ENCODE assay signal across 16 cellular contexts in the genomic region with DNA sequence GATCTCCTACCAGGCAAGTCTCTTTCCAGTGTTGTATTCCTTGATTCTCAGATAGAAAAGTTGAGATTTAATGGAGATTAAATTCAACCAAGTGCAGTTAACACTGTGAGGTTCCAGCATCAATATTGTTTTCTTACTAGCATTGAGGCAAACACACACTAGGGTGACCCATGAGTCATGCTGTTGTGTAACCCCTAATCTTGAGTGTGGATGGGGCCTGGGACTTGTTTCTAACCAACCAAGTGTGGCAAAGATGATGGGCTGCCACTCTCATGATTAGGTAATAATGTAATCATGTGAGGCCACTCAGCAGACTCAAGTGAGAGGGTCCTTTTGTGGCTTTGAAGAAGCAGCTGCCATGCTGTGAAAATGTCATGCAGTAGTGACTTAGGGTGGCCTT.
DNase-seq lines count a peak whose midpoint lies in the region; ATAC-seq and TF ChIP-seq lines count a peak whose summit lies in the region.
"Had no signal": no experiment of that assay in that cellular context is flagged by ENCODE, and none has a peak within 500 bp of the region (broad histone marks: within the 10 kb centered on the region; RNA-seq: fewer than 3 reads in every experiment).

No MANE protein-coding gene starts in this region.

- no peak for TF ChIP-seq CTCF in NB4 (IDR thresholded peaks at IDR 0.05; ENCODE audit: low read depth, low read length)
- TF ChIP-seq CTCF in lung (IDR thresholded peaks at IDR 0.05; ENCODE audit: control extremely low read depth, extremely low read depth) = no peak

- ATAC-seq in lung (ENCODE audit: insufficient read depth, low FRiP score) = no peak
- ATAC-seq: GM23338 had no signal

- H3K36me3 ChIP-seq in lung (ENCODE audit: control insufficient read depth in 2 of 2, insufficient read depth in 2 of 2, low read length in 2 of 2) = no peaks in the 10 kb centered on the region
- H3K36me3 ChIP-seq: BE2C had no signal

- DNase-seq in DMS79 (lab: John Stamatoyannopoulos, UW) (peak; percentile 19), NB4 (ENCODE audit: low read depth) (peak; percentile 58), ecto neural progenitor cell (ENCODE audit: low spot score) (peak; percentile 18), lung (ENCODE audit: low spot score) (peak; percentile 53), NOMO-1 treated with DMSO at 0.1 percent for 48 hours (lab: John Stamatoyannopoulos, UW; ENCODE audit: unreplicated experiment) (no peak), AG08396 (ENCODE audit: low spot score) (no peak), T1000 (lab: John Stamatoyannopoulos, UW) (no peak)
- DNase-seq: BE2C; C1 segment of cervical spinal cord; CD4-positive, CD25-positive, alpha-beta regulatory T cell; CD8-positive, alpha-beta memory T cell; COR-L47; GF-D8; HCEC 1CT; IMR-90 had no signal

- H3K9me3 ChIP-seq in lung (ENCODE audit: control insufficient read depth in 2 of 2, insufficient read depth in 1 of 2, low read length in 1 of 2) = peaks cover 0 to 4% of the 10 kb centered on the region in 2 donors
- H3K9me3 ChIP-seq: BE2C had no signal

- H3K4me1 ChIP-seq in lung (ENCODE audit: control insufficient read depth in 2 of 2, insufficient read depth in 2 of 2, low read length in 2 of 2) = no peaks in the 10 kb centered on the region
- H3K4me1 ChIP-seq: BE2C had no signal

- H3K27ac ChIP-seq in lung (ENCODE audit: low read depth in 1 of 2, low read length in 1 of 2) = no peak overlapping the region

- no peak overlapping the region for H3K4me3 ChIP-seq in NB4 (ENCODE audit: low read depth, low read length)
- no peak overlapping the region for H3K4me3 ChIP-seq in lung
- H3K4me3 ChIP-seq: GM23338 had no signal

- TF ChIP-seq POLR2A in NB4 (IDR thresholded peaks at IDR 0.05; ENCODE audit: extremely low read depth, insufficient read length) = no peak

- no peaks in the 10 kb centered on the region for H3K27me3 ChIP-seq in lung (ENCODE audit: control insufficient read depth, insufficient read depth)
- H3K27me3 ChIP-seq: BE2C had no signal

Comparison
In these comparisons a context has a peak if more than half of its experiments do, and no peak if none do; other contexts are left out.
1. DNase-seq: peak in DMS79 (single experiment), NB4 (single experiment), ecto neural progenitor cell (single experiment) and lung (single experiment); none in NOMO-1 treated with DMSO at 0.1 percent for 48 hours (single experiment), AG08396 (single experiment) and T1000 (single experiment).